Comparison of ENCODE assay signal across 11 cellular contexts in the genomic region with DNA sequence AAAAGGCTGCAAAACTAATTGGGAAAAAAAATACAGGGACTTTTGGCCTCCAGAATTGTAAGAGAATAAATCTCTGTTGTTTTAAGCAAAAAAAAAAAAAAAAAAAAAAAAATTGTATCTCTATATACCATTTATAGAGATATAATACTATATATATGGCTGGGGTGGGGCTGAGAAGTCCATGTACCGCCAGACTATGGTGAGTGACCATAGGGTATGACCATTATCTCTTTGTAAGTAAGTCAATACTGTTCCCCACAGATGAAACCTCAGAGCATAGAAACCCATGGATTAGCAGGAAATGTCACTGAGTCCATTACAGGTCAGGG.
DNase-seq lines count a peak whose midpoint lies in the region; ATAC-seq and TF ChIP-seq lines count a peak whose summit lies in the region.
"Had no signal": no experiment of that assay in that cellular context is flagged by ENCODE, and none has a peak within 500 bp of the region (broad histone marks: within the 10 kb centered on the region; RNA-seq: fewer than 3 reads in every experiment).

No MANE protein-coding gene starts in this region.

- no peak for ATAC-seq in activated T-helper 17 cell treated with anti-CD3 and anti-CD28 coated beads, Interleukin-2, amount 50 U/mL, for 72 hours (replicated peaks)
- no peak for ATAC-seq in gastrocnemius medialis
- ATAC-seq in HG03045 (IDR thresholded peaks at IDR 0.05; ENCODE audit: unreplicated experiment), result no peak

- peaks cover 56% of the 10 kb centered on the region for H3K36me3 Mint-ChIP-seq in Caco-2 (ENCODE audit: insufficient read depth, unreplicated experiment)
- H3K36me3 Mint-ChIP-seq in activated T-helper 17 cell treated with anti-CD3 and anti-CD28 coated beads, Interleukin-2, amount 50 U/mL, for 72 hours (ENCODE audit: low read depth), result peaks cover 69% of the 10 kb centered on the region
- H3K36me3 Mint-ChIP-seq in CD8-positive, alpha-beta memory T cell, result peaks cover 0 to 98% (median 8%) of the 10 kb centered on the region in 3 donors

- no peak for TF ChIP-seq CTCF in Caco-2 (IDR thresholded peaks at IDR 0.05; ENCODE audit: insufficient read depth in 1 of 2, low read depth in 1 of 2, low read length in 1 of 2, severe bottlenecking in 1 of 2, unreplicated experiment in 1 of 2)
- no peak for TF ChIP-seq CTCF in gastrocnemius medialis (IDR thresholded peaks at IDR 0.05 in 4 of 5, conservative IDR thresholded peaks at IDR 0.05 in 1 of 5)

- H3K27me3 Mint-ChIP-seq in Caco-2 (ENCODE audit: insufficient read depth, unreplicated experiment), result no peaks in the 10 kb centered on the region
- no peaks in the 10 kb centered on the region for H3K27me3 Mint-ChIP-seq in activated T-helper 17 cell treated with anti-CD3 and anti-CD28 coated beads, Interleukin-2, amount 50 U/mL, for 72 hours
- H3K27me3 Mint-ChIP-seq in CD8-positive, alpha-beta memory T cell, result no peaks in the 10 kb centered on the region

- CTCF ChIA-PET in Caco-2 (lab: Charles Lee), result interaction anchor here (0.7 to 2.8 kb wide), 2 partner anchors 37 to 290 kb away, joined by 9 read pairs; no protein-coding TSS in a partner anchor
- CTCF ChIA-PET in CD8-positive, alpha-beta memory T cell (lab: Charles Lee), result no interaction called here

- intact Hi-C loops in Caco-2 (cut with micrococcal nuclease; ENCODE audit: unreplicated experiment) (no loop called here), gastrocnemius medialis (cut with DNase I; ENCODE audit: low total_unique reads) (no loop called here)

- peaks cover 61% of the 10 kb centered on the region for H3K4me1 Mint-ChIP-seq in Caco-2 (ENCODE audit: low read depth, unreplicated experiment)
- H3K4me1 Mint-ChIP-seq in activated T-helper 17 cell treated with anti-CD3 and anti-CD28 coated beads, Interleukin-2, amount 50 U/mL, for 72 hours, result no peaks in the 10 kb centered on the region
- H3K4me1 Mint-ChIP-seq in CD8-positive, alpha-beta memory T cell, result peaks cover 0 to 3% (median 2%) of the 10 kb centered on the region in 3 donors

- H3K27ac Mint-ChIP-seq in Caco-2 (ENCODE audit: unreplicated experiment), result peak overlapping the region; percentile 97
- H3K27ac Mint-ChIP-seq in activated T-helper 17 cell treated with anti-CD3 and anti-CD28 coated beads, Interleukin-2, amount 50 U/mL, for 72 hours, result peak overlapping the region; percentile 62
- peak overlapping the region in 2 of 8 donors; percentile 9 to 63 for H3K27ac Mint-ChIP-seq in CD8-positive, alpha-beta memory T cell
- H3K27ac Mint-ChIP-seq: activated T-helper 1 cell treated with anti-CD3 and anti-CD28 coated beads, Interleukin-12 subunit alpha, Interleukin-12 subunit beta, Interleukin-2, Interleukin-4 antibody, amounts not matched to agents 30 ng/mL and 10 ng/mL and 1 ng/mL, durations not matched to agents 14 hours and 24 hours and 36 hours had no signal

- POLR2A ChIA-PET in Caco-2 (lab: Charles Lee), result interaction anchor here (0.7 kb wide), 2 partner anchors 32 to 1016 kb away, joined by 14 to 18 read pairs; no protein-coding TSS in a partner anchor
- POLR2A ChIA-PET in CD8-positive, alpha-beta memory T cell (lab: Charles Lee), result interaction anchor here (0.6 to 0.7 kb wide), 2 partner anchors 17 to 255 kb away, joined by 5 read pairs; no protein-coding TSS in a partner anchor

- peaks cover 83% of the 10 kb centered on the region for H3K4me1 ChIP-seq in Caco-2
- H3K4me1 ChIP-seq in iPS-20b (ENCODE audit: insufficient read depth, low read length), result peaks cover 26% of the 10 kb centered on the region
- H3K4me1 ChIP-seq in gastrocnemius medialis, result peaks cover 72 to 82% of the 10 kb centered on the region in 2 donors
- H3K4me1 ChIP-seq in CD8-positive, alpha-beta memory T cell (ENCODE audit: insufficient read depth, low read length), result no peaks in the 10 kb centered on the region

- no peak overlapping the region for H3K4me3 Mint-ChIP-seq in Caco-2 (ENCODE audit: unreplicated experiment)
- no peak overlapping the region for H3K4me3 Mint-ChIP-seq in activated T-helper 17 cell treated with anti-CD3 and anti-CD28 coated beads, Interleukin-2, amount 50 U/mL, for 72 hours
- H3K4me3 Mint-ChIP-seq in CD8-positive, alpha-beta memory T cell, result no peak overlapping the region
- H3K4me3 Mint-ChIP-seq: activated T-helper 1 cell treated with anti-CD3 and anti-CD28 coated beads, Interleukin-12 subunit alpha, Interleukin-12 subunit beta, Interleukin-2, Interleukin-4 antibody, amounts not matched to agents 30 ng/mL and 10 ng/mL and 1 ng/mL, durations not matched to agents 14 hours and 24 hours and 36 hours had no signal

- BruUV-seq in Caco-2 (replicated peaks; lab: Mats Ljungman, UMichigan), result no TSS peak

- H3K9me3 Mint-ChIP-seq in Caco-2 (ENCODE audit: unreplicated experiment), result no peaks in the 10 kb centered on the region
- no peaks in the 10 kb centered on the region for H3K9me3 Mint-ChIP-seq in activated T-helper 17 cell treated with anti-CD3 and anti-CD28 coated beads, Interleukin-2, amount 50 U/mL, for 72 hours
- no peaks in the 10 kb centered on the region for H3K9me3 Mint-ChIP-seq in CD8-positive, alpha-beta memory T cell
- H3K9me3 Mint-ChIP-seq: activated T-helper 1 cell treated with anti-CD3 and anti-CD28 coated beads, Interleukin-12 subunit alpha, Interleukin-12 subunit beta, Interleukin-2, Interleukin-4 antibody, amounts not matched to agents 30 ng/mL and 10 ng/mL and 1 ng/mL, durations not matched to agents 14 hours and 24 hours and 36 hours had no signal

- H3K4me3 ChIP-seq in Caco-2 (ENCODE audit: low read depth, low read length) (no peak overlapping the region), iPS-20b (ENCODE audit: low read length) (no peak overlapping the region), gastrocnemius medialis (no peak overlapping the region)
- no peak overlapping the region for H3K4me3 ChIP-seq in CD8-positive, alpha-beta memory T cell (ENCODE audit: low read length)
- H3K4me3 ChIP-seq: ovary had no signal

- H3K36me3 ChIP-seq in Caco-2 (ENCODE audit: control insufficient read depth, insufficient read depth, low read length) (no peaks in the 10 kb centered on the region), iPS-20b (ENCODE audit: insufficient read depth, low read depth, low read length) (no peaks in the 10 kb centered on the region), gastrocnemius medialis (no peaks in the 10 kb centered on the region)
- H3K36me3 ChIP-seq in CD8-positive, alpha-beta memory T cell (ENCODE audit: insufficient read depth, low read length), result peaks cover 18% of the 10 kb centered on the region
- H3K36me3 ChIP-seq: ovary had no signal

- no peak overlapping the region for H3K27ac ChIP-seq in iPS-20b (ENCODE audit: low read length)
- peak overlapping the region; percentile 88 to 94 (median 92) for H3K27ac ChIP-seq in gastrocnemius medialis
- H3K27ac ChIP-seq in CD8-positive, alpha-beta memory T cell (ENCODE audit: low read depth, low read length), result no peak overlapping the region

- 0 out of 2 replicates have a peak overlapping the region, but pooled peaks have one; percentile 36 for H3K9ac ChIP-seq in iPS-20b (ENCODE audit: low read depth, low read length)

- in situ Hi-C loops in gastrocnemius medialis (cut with MboI; ENCODE audit: low sequenced_read_pairs in 4 of 4), result no loop called here

- DNase-seq in Caco-2 (no peak), gastrocnemius medialis (no peak), NCI-H2029 (lab: John Stamatoyannopoulos, UW) (no peak), erythroblast (lab: John Stamatoyannopoulos, UW) (no peak)
- DNase-seq in CD8-positive, alpha-beta memory T cell, result no peak
- DNase-seq: NCI-H1436 had no signal

- H3K27me3 ChIP-seq in Caco-2 (replicated peaks; ENCODE audit: control insufficient read depth, insufficient read depth, low read length), result no peaks in the 10 kb centered on the region
- H3K27me3 ChIP-seq in iPS-20b (ENCODE audit: insufficient read depth, low read length), result no peaks in the 10 kb centered on the region
- no peaks in the 10 kb centered on the region for H3K27me3 ChIP-seq in gastrocnemius medialis
- H3K27me3 ChIP-seq in CD8-positive, alpha-beta memory T cell (ENCODE audit: insufficient read depth, low read length, poor library complexity, severe bottlenecking), result no peaks in the 10 kb centered on the region
- H3K27me3 ChIP-seq: ovary had no signal

- H3K9me3 ChIP-seq in Caco-2 (no peaks in the 10 kb centered on the region), iPS-20b (ENCODE audit: insufficient read depth, low read depth, low read length) (no peaks in the 10 kb centered on the region), gastrocnemius medialis (no peaks in the 10 kb centered on the region)
- H3K9me3 ChIP-seq in CD8-positive, alpha-beta memory T cell (ENCODE audit: low read length), result no peaks in the 10 kb centered on the region
- H3K9me3 ChIP-seq: ovary had no signal

- TF ChIP-seq POLR2A in gastrocnemius medialis (IDR thresholded peaks at IDR 0.05) (no peak), erythroblast (IDR thresholded peaks at IDR 0.05; ENCODE audit: low read length) (no peak)

Comparison
In these comparisons a context has a peak if more than half of its experiments do, and no peak if none do; other contexts are left out.
1. H3K27ac ChIP-seq: peak in gastrocnemius medialis (4 of 4); none in iPS-20b (single experiment) and CD8-positive, alpha-beta memory T cell (single experiment).